10 cellular contexts compared by ENCODE assay signal in genomic region chr17:79814624-79814965, GRCh38. TPM values are rescaled to one million over a fixed set of nuclear protein-coding genes. Genes with fewer than 3 reads are reported as not detected.
DNase-seq lines count a peak whose midpoint lies in the region; ATAC-seq, FAIRE-seq and TF ChIP-seq lines count a peak whose summit lies in the region.
"Had no signal": no experiment of that assay in that cellular context is flagged by ENCODE, and none has a peak within 500 bp of the region (broad histone marks: within the 10 kb centered on the region; RNA-seq: fewer than 3 reads in every experiment).

No MANE protein-coding gene starts in this region.

- no peaks in the 10 kb centered on the region for H3K79me2 ChIP-seq in keratinocyte (ENCODE audit: control insufficient read depth, insufficient read depth, low read length)

- H3K9me3 ChIP-seq in keratinocyte (ENCODE audit: control insufficient read depth, low read depth, low read length) (no peaks in the 10 kb centered on the region), Peyer's patch (no peaks in the 10 kb centered on the region), SJCRH30 (replicated peaks) (no peaks in the 10 kb centered on the region; the same call in 1 of the 2 replicates)
- H3K9me3 ChIP-seq: ovary had no signal

- H3K4me2 ChIP-seq in keratinocyte (ENCODE audit: control insufficient read depth, extremely low read depth, insufficient read depth, low read depth, low read length): peak overlapping the region; percentile 45

- ATAC-seq in activated CD4-positive, alpha-beta T cell treated with anti-CD3 and anti-CD28 coated beads for 36 hours: no peak
- no peak for ATAC-seq in activated T-helper 17 cell treated with anti-CD3 and anti-CD28 coated beads, Interleukin-2, amount 50 U/mL, for 72 hours (replicated peaks)
- ATAC-seq in stimulated activated naive CD8-positive, alpha-beta T cell treated with anti-CD3 and anti-CD28 coated beads, Interleukin-15, amount 100 ng/mL, for 72 hours: no peak

- peaks cover 37% of the 10 kb centered on the region for H3K27me3 Mint-ChIP-seq in activated CD4-positive, alpha-beta T cell treated with anti-CD3 and anti-CD28 coated beads for 36 hours
- H3K27me3 Mint-ChIP-seq in activated T-helper 17 cell treated with anti-CD3 and anti-CD28 coated beads, Interleukin-2, amount 50 U/mL, for 72 hours: peaks cover 32% of the 10 kb centered on the region
- peaks cover 80% of the 10 kb centered on the region for H3K27me3 Mint-ChIP-seq in stimulated activated naive CD8-positive, alpha-beta T cell treated with anti-CD3 and anti-CD28 coated beads, Interleukin-15, amount 100 ng/mL, for 72 hours

- H3K4me3 ChIP-seq in keratinocyte (ENCODE audit: control insufficient read depth in 2 of 3, extremely low read depth in 1 of 3, insufficient read depth in 2 of 3, low read depth in 1 of 3, low read length in 3 of 3) (no peak overlapping the region), Peyer's patch (peak overlapping the region in 2 of 4 donors; percentile 33 to 50), SJCRH30 (no peak overlapping the region)
- H3K4me3 ChIP-seq: ovary had no signal

- H3K36me3 ChIP-seq in keratinocyte (ENCODE audit: control insufficient read depth in 2 of 2, extremely low read depth in 1 of 2, insufficient read depth in 2 of 2, low read length in 2 of 2) (no peaks in the 10 kb centered on the region), Peyer's patch (no peaks in the 10 kb centered on the region), SJCRH30 (no peaks in the 10 kb centered on the region)
- H3K36me3 ChIP-seq: ovary had no signal

- FAIRE-seq in keratinocyte (lab: Jason Lieb, UNC): no peak

- no peaks in the 10 kb centered on the region for H3K9me1 ChIP-seq in keratinocyte (ENCODE audit: control insufficient read depth, extremely low read depth, insufficient read depth, low read length)

- no peak overlapping the region for H3K9ac ChIP-seq in keratinocyte (ENCODE audit: control insufficient read depth, extremely low read depth, insufficient read depth, low read length)

- H3K27me3 ChIP-seq in keratinocyte (ENCODE audit: control insufficient read depth, extremely low read depth, insufficient read depth, low read length) (peaks cover 90% of the 10 kb centered on the region), Peyer's patch (peaks cover 0 to 64% of the 10 kb centered on the region in 2 donors), SJCRH30 (peaks cover 37% of the 10 kb centered on the region)

- H3K9me3 Mint-ChIP-seq in activated CD4-positive, alpha-beta T cell treated with anti-CD3 and anti-CD28 coated beads for 36 hours (ENCODE audit: low read depth): no peaks in the 10 kb centered on the region
- H3K9me3 Mint-ChIP-seq in activated T-helper 17 cell treated with anti-CD3 and anti-CD28 coated beads, Interleukin-2, amount 50 U/mL, for 72 hours: no peaks in the 10 kb centered on the region
- no peaks in the 10 kb centered on the region for H3K9me3 Mint-ChIP-seq in stimulated activated naive CD8-positive, alpha-beta T cell treated with anti-CD3 and anti-CD28 coated beads, Interleukin-15, amount 100 ng/mL, for 72 hours

- no peak overlapping the region for H2AFZ ChIP-seq in keratinocyte (ENCODE audit: control insufficient read depth, low read length)

- DNase-seq in activated CD4-positive, alpha-beta T cell treated with anti-CD3 and anti-CD28 coated beads for 36 hours: no peak
- DNase-seq in activated CD4-positive, alpha-beta T cell treated with anti-CD3 and anti-CD28 coated beads, Interleukin-2, amount 50 U/mL, for 4 hours: no peak
- no peak for DNase-seq in keratinocyte (ENCODE audit: low read depth, low spot score)
- DNase-seq in stimulated activated naive CD8-positive, alpha-beta T cell treated with anti-CD3 and anti-CD28 coated beads, Interleukin-15, amount 100 ng/mL, for 72 hours: no peak
- no peak for DNase-seq in NCI-H2107 treated with DMSO at 0.1 percent for 48 hours (lab: John Stamatoyannopoulos, UW; ENCODE audit: unreplicated experiment)
- no peak for DNase-seq in Peyer's patch
- no peak for DNase-seq in SJCRH30
- DNase-seq: NCI-H2081 treated with DMSO at 0.1 percent for 48 hours had no signal

- TF ChIP-seq POLR2A in Peyer's patch (IDR thresholded peaks at IDR 0.05): no peak

- H3K27ac Mint-ChIP-seq in activated CD4-positive, alpha-beta T cell treated with anti-CD3 and anti-CD28 coated beads for 36 hours: no peak overlapping the region
- no peak overlapping the region for H3K27ac Mint-ChIP-seq in activated T-helper 17 cell treated with anti-CD3 and anti-CD28 coated beads, Interleukin-2, amount 50 U/mL, for 72 hours
- H3K27ac Mint-ChIP-seq in stimulated activated naive CD8-positive, alpha-beta T cell treated with anti-CD3 and anti-CD28 coated beads, Interleukin-15, amount 100 ng/mL, for 72 hours: peak overlapping the region in 1 of 2 donors; percentile 61

- H3K4me1 ChIP-seq in keratinocyte (ENCODE audit: control insufficient read depth, extremely low read depth, insufficient read depth, low read length): peaks cover 5% of the 10 kb centered on the region
- peaks cover 19 to 60% (median 48%) of the 10 kb centered on the region in 4 donors for H3K4me1 ChIP-seq in Peyer's patch
- H3K4me1 ChIP-seq in SJCRH30: peaks cover 7% of the 10 kb centered on the region

- H4K20me1 ChIP-seq in keratinocyte (ENCODE audit: control insufficient read depth, extremely low read depth, insufficient read depth, low read length): peaks cover 2% of the 10 kb centered on the region

- H3K4me3 Mint-ChIP-seq in activated CD4-positive, alpha-beta T cell treated with anti-CD3 and anti-CD28 coated beads for 36 hours: peak overlapping the region; percentile 49
- H3K4me3 Mint-ChIP-seq in activated T-helper 17 cell treated with anti-CD3 and anti-CD28 coated beads, Interleukin-2, amount 50 U/mL, for 72 hours: peak overlapping the region; percentile 62
- H3K4me3 Mint-ChIP-seq in stimulated activated naive CD8-positive, alpha-beta T cell treated with anti-CD3 and anti-CD28 coated beads, Interleukin-15, amount 100 ng/mL, for 72 hours: peak overlapping the region; percentile 70 to 76

- intact Hi-C loops in activated CD4-positive, alpha-beta T cell treated with anti-CD3 and anti-CD28 coated beads for 36 hours (cut with DNase I, micrococcal nuclease): no loop called here

- H3K4me1 Mint-ChIP-seq in activated CD4-positive, alpha-beta T cell treated with anti-CD3 and anti-CD28 coated beads for 36 hours: peaks cover 25% of the 10 kb centered on the region
- peaks cover 10% of the 10 kb centered on the region for H3K4me1 Mint-ChIP-seq in activated T-helper 17 cell treated with anti-CD3 and anti-CD28 coated beads, Interleukin-2, amount 50 U/mL, for 72 hours
- peaks cover 44% of the 10 kb centered on the region for H3K4me1 Mint-ChIP-seq in stimulated activated naive CD8-positive, alpha-beta T cell treated with anti-CD3 and anti-CD28 coated beads, Interleukin-15, amount 100 ng/mL, for 72 hours

- TF ChIP-seq CTCF in keratinocyte (optimal IDR thresholded peaks at IDR 0.05 in 1 of 3, IDR thresholded peaks at IDR 0.05 in 1 of 3, conservative IDR thresholded peaks at IDR 0.05 in 1 of 3; ENCODE audit: extremely low read depth in 1 of 3, insufficient read depth in 2 of 3, low read length in 3 of 3) (no peak), Peyer's patch (IDR thresholded peaks at IDR 0.05) (no peak)

- H3K27ac ChIP-seq in keratinocyte (ENCODE audit: control insufficient read depth, insufficient read depth, low read length): no peak overlapping the region
- no peak overlapping the region for H3K27ac ChIP-seq in Peyer's patch
- H3K27ac ChIP-seq in SJCRH30: no peak overlapping the region
- H3K27ac ChIP-seq: ovary had no signal

- dilution Hi-C loops in keratinocyte (cut with MboI; ENCODE audit: extremely low pct_ligation_motif_present, low sequenced_read_pairs): no loop called here

- no peaks in the 10 kb centered on the region for H3K36me3 Mint-ChIP-seq in activated CD4-positive, alpha-beta T cell treated with anti-CD3 and anti-CD28 coated beads for 36 hours (ENCODE audit: low read depth)
- H3K36me3 Mint-ChIP-seq in activated T-helper 17 cell treated with anti-CD3 and anti-CD28 coated beads, Interleukin-2, amount 50 U/mL, for 72 hours (ENCODE audit: low read depth): peaks cover 6% of the 10 kb centered on the region

- CTCF ChIA-PET in activated CD4-positive, alpha-beta T cell treated with anti-CD3 and anti-CD28 coated beads for 36 hours (lab: Charles Lee): interaction anchor here (1.1 to 1.2 kb wide), 2 partner anchors 13 to 69 kb away, joined by 4 read pairs; no protein-coding TSS in a partner anchor

- POLR2A ChIA-PET in activated CD4-positive, alpha-beta T cell treated with anti-CD3 and anti-CD28 coated beads for 36 hours (lab: Charles Lee): no interaction called here

RNA-seq across cellular contexts. Expression of gene CBX8, which starts 17.7 kb away (rescaled TPM):
- 1 to 10 TPM; 4.7 to 6.0 TPM for total RNA-seq in activated CD4-positive, alpha-beta T cell treated with anti-CD3 and anti-CD28 coated beads for 36 hours
- total RNA-seq in activated T-helper 17 cell treated with anti-CD3 and anti-CD28 coated beads, Interleukin-2, amount 50 U/mL, for 72 hours: 1 to 10 TPM; 1.6 to 5.5 TPM
- 0.22 to 0.49 TPM (median 0.24 TPM) in 3 replicates for polyA plus RNA-seq in keratinocyte
- polyA plus RNA-seq in keratinocyte (2011; ENCODE audit: low read depth): 0.31 TPM
- polyA plus RNA-seq in keratinocyte (2011; cell fraction: cytosol; rRNA removed): 0.29 and 0.86 TPM in 2 replicates
- polyA plus RNA-seq in keratinocyte (2011; cell fraction: nucleus; rRNA removed): 0.67 and 1.5 TPM in 2 replicates
- 2.2 and 2.8 TPM in 2 replicates for polyA plus RNA-seq in keratinocyte (2012; ENCODE audit: low replicate concordance)
- polyA minus RNA-seq in keratinocyte: 0.13 to 0.38 TPM (median 0.36 TPM) in 3 replicates
- polyA minus RNA-seq in keratinocyte (2011; cell fraction: cytosol; rRNA and poly(A)+ RNA removed): not detected
- 0.53 and 1.9 TPM in 2 replicates for polyA minus RNA-seq in keratinocyte (2011; cell fraction: nucleus; rRNA and poly(A)+ RNA removed)
- total RNA-seq in Peyer's patch: 10 to 100 TPM in 1 of 4 donors, 1 to 10 TPM in 3; 2.5 to 14.9 (median 3.5) TPM
- 8.2 and 11.3 TPM in 2 replicates for total RNA-seq in SJCRH30 (2014; rRNA removed; shearing (Covaris generic))

RNA-seq across cellular contexts. Expression of gene CBX4, which starts 24.6 kb away (rescaled TPM):
- total RNA-seq in activated CD4-positive, alpha-beta T cell treated with anti-CD3 and anti-CD28 coated beads for 36 hours: 10 to 100 TPM; 14.9 to 18.5 TPM
- total RNA-seq in activated T-helper 17 cell treated with anti-CD3 and anti-CD28 coated beads, Interleukin-2, amount 50 U/mL, for 72 hours: 1 to 10 TPM; 8.7 to 9.1 TPM
- polyA plus RNA-seq in keratinocyte: 5.4 to 11.0 TPM (median 7.0 TPM) in 3 replicates
- polyA plus RNA-seq in keratinocyte (2011; ENCODE audit: low read depth): 26.5 TPM
- polyA plus RNA-seq in keratinocyte (2011; cell fraction: cytosol; rRNA removed): 3.5 and 6.7 TPM in 2 replicates
- 9.5 and 9.7 TPM in 2 replicates for polyA plus RNA-seq in keratinocyte (2011; cell fraction: nucleus; rRNA removed)
- polyA plus RNA-seq in keratinocyte (2012; ENCODE audit: low replicate concordance): 8.2 and 21.9 TPM in 2 replicates
- polyA minus RNA-seq in keratinocyte: 1.8 to 6.5 TPM (median 2.7 TPM) in 3 replicates
- 17.5 TPM for polyA minus RNA-seq in keratinocyte (2011; cell fraction: cytosol; rRNA and poly(A)+ RNA removed)
- 12.8 and 12.9 TPM in 2 replicates for polyA minus RNA-seq in keratinocyte (2011; cell fraction: nucleus; rRNA and poly(A)+ RNA removed)
- 10 to 100 TPM in 2 of 4 donors, 1 to 10 TPM in 2; 4.9 to 19.0 (median 12.3) TPM for total RNA-seq in Peyer's patch
- 26.3 and 30.2 TPM in 2 replicates for total RNA-seq in SJCRH30 (2014; rRNA removed; shearing (Covaris generic))

RNA-seq across cellular contexts. Expression of gene CBX2, which starts 36.6 kb away (rescaled TPM):
- total RNA-seq in activated CD4-positive, alpha-beta T cell treated with anti-CD3 and anti-CD28 coated beads for 36 hours: 1 to 10 TPM; 4.2 to 4.3 TPM
- total RNA-seq in activated T-helper 17 cell treated with anti-CD3 and anti-CD28 coated beads, Interleukin-2, amount 50 U/mL, for 72 hours: 1 to 10 TPM in 1 of 2 donors, under 1 TPM in 1; 0.50 to 1.6 TPM
- polyA plus RNA-seq in keratinocyte: 1.7 to 2.3 TPM (median 1.8 TPM) in 3 replicates
- 0.32 TPM for polyA plus RNA-seq in keratinocyte (2011; ENCODE audit: low read depth)
- 1.1 and 1.8 TPM in 2 replicates for polyA plus RNA-seq in keratinocyte (2011; cell fraction: cytosol; rRNA removed)
- 3.6 and 4.7 TPM in 2 replicates for polyA plus RNA-seq in keratinocyte (2011; cell fraction: nucleus; rRNA removed)
- polyA plus RNA-seq in keratinocyte (2012; ENCODE audit: low replicate concordance): 0.93 and 2.2 TPM in 2 replicates
- 2.2 to 3.3 TPM (median 2.4 TPM) in 3 replicates for polyA minus RNA-seq in keratinocyte
- polyA minus RNA-seq in keratinocyte (2011; cell fraction: cytosol; rRNA and poly(A)+ RNA removed): 2.3 TPM
- 2.2 and 3.3 TPM in 2 replicates for polyA minus RNA-seq in keratinocyte (2011; cell fraction: nucleus; rRNA and poly(A)+ RNA removed)
- total RNA-seq in Peyer's patch: under 1 TPM; 0.18 to 0.85 (median 0.81) TPM
- 88.0 and 90.0 TPM in 2 replicates for total RNA-seq in SJCRH30 (2014; rRNA removed; shearing (Covaris generic))

Comparison
In these comparisons a context has a peak if more than half of its experiments do, and no peak if none do; other contexts are left out.
1. RNA of gene CBX2, which starts 36.6 kb away (total RNA-seq): 88.0 to 90.0 TPM in SJCRH30; 4.2 to 4.3 TPM in activated CD4-positive, alpha-beta T cell treated with anti-CD3 and anti-CD28 coated beads for 36 hours, 0.50 to 1.6 TPM in activated T-helper 17 cell treated with anti-CD3 and anti-CD28 coated beads, Interleukin-2, amount 50 U/mL, for 72 hours and 0.18 to 0.85 TPM in Peyer's patch; every median in the first group is over 10 times any median in the second.
2. Peak in every context shown above with its lines, with median percentiles within 50 percentile points of each other: H3K4me3 Mint-ChIP-seq.